1 cellular context compared by ENCODE assay signal in genomic region chr3:50350527-50351317, GRCh38.
TF ChIP-seq lines count a peak whose summit lies in the region.

Gene CYB561D2 (plus strand): TSS chr3:50350862. CDS start chr3:50351434, 572 bp downstream.
Gene NPRL2 (minus strand): TSS chr3:50350775. CDS start chr3:50350652, 123 bp downstream.

TF ChIP-seq in K562, 482 proteins besides CTCF, POLR2A, EP300 and RAD21 (continued from another document and continues in another):
- TF ChIP-seq MXD1 (CRISPR knock-in tag; IDR thresholded peaks at IDR 0.05; ENCODE audit: borderline replicate concordance, poor library complexity, severe bottlenecking), result no peak
- peak; percentile 94 to 96 for TF ChIP-seq NRF1 (conservative IDR thresholded peaks at IDR 0.05 in 1 of 2, IDR thresholded peaks at IDR 0.05 in 1 of 2)
- 0 out of 2 replicates have a peak, but pooled peaks have one; percentile 62 for TF ChIP-seq SREBF2 (CRISPR knock-in tag; IDR thresholded peaks at IDR 0.05)
- TF ChIP-seq ZNF583 (CRISPR knock-in tag; IDR thresholded peaks at IDR 0.05), result peak; percentile 49; the same call in 1 of the 2 replicates
- TF ChIP-seq ZNF395 (CRISPR knock-in tag; IDR thresholded peaks at IDR 0.05), result peak; percentile 93
- no peak for TF ChIP-seq PTTG1 (tag; IDR thresholded peaks at IDR 0.05; ENCODE audit: low read depth)
- TF ChIP-seq MYNN (IDR thresholded peaks at IDR 0.05), result peak; percentile 62; the same call in 1 of the 2 replicates
- no peak for TF ChIP-seq MYNN (CRISPR knock-in tag; IDR thresholded peaks at IDR 0.05)
- no peak; the same call in 1 of the 2 replicates for TF ChIP-seq KDM2B (CRISPR knock-in tag; IDR thresholded peaks at IDR 0.05)
- TF ChIP-seq HNRNPK (IDR thresholded peaks at IDR 0.05; ENCODE audit: low read depth, low read length, poor library complexity, severe bottlenecking), result no peak
- TF ChIP-seq PKNOX1 (IDR thresholded peaks at IDR 0.05), result no peak; the same call in 1 of the 2 replicates
- TF ChIP-seq HCFC1 (IDR thresholded peaks at IDR 0.05; ENCODE audit: low read depth, low read length), result peak; percentile 98
- TF ChIP-seq CTBP1 (IDR thresholded peaks at IDR 0.05; ENCODE audit: borderline replicate concordance), result peak; percentile 13; the same call in 1 of the 2 replicates
- no peak for TF ChIP-seq RCOR1 (IDR thresholded peaks at IDR 0.05; ENCODE audit: borderline replicate concordance in 1 of 2, low read depth in 2 of 2, low read length in 2 of 2)
- peak; percentile 70 to 87; a peak in 2 of 4 replicates for TF ChIP-seq SIN3A (IDR thresholded peaks at IDR 0.05; ENCODE audit: borderline replicate concordance in 2 of 2, control insufficient read depth in 1 of 2, low read depth in 2 of 2, low read length in 2 of 2)
- no peak for TF ChIP-seq KDM1A (IDR thresholded peaks at IDR 0.05)
- no peak for TF ChIP-seq IRF2 (CRISPR knock-in tag; IDR thresholded peaks at IDR 0.05)
- TF ChIP-seq DIDO1 (tag; IDR thresholded peaks at IDR 0.05; ENCODE audit: low read depth), result peak; percentile 65; the same call in 1 of the 2 replicates
- no peak for TF ChIP-seq MIER1 (IDR thresholded peaks at IDR 0.05; ENCODE audit: low read depth)
- TF ChIP-seq TCF7 (IDR thresholded peaks at IDR 0.05; ENCODE audit: borderline replicate concordance), result no peak
- peak; percentile 59; the same call in 1 of the 2 replicates for TF ChIP-seq ATF4 (CRISPR knock-in tag; IDR thresholded peaks at IDR 0.05)
- TF ChIP-seq CBX1 (IDR thresholded peaks at IDR 0.05; ENCODE audit: low read depth), result no peak
- TF ChIP-seq IRF1 (CRISPR knock-in tag; IDR thresholded peaks at IDR 0.05; ENCODE audit: borderline replicate concordance), result no peak
- peak; percentile 91 for TF ChIP-seq E2F8 (IDR thresholded peaks at IDR 0.05; ENCODE audit: low read depth, partially characterized antibody)
- TF ChIP-seq STAT5A (IDR thresholded peaks at IDR 0.05; ENCODE audit: borderline replicate concordance, low read length), result no peak
- TF ChIP-seq ZBTB26 (CRISPR knock-in tag; IDR thresholded peaks at IDR 0.05), result no peak
- TF ChIP-seq RAD51 (IDR thresholded peaks at IDR 0.05; ENCODE audit: borderline replicate concordance, low read depth), result no peak
- TF ChIP-seq REST (CRISPR knock-in tag; IDR thresholded peaks at IDR 0.05; ENCODE audit: low read depth), result 0 out of 2 replicates have a peak, but pooled peaks have one; percentile 38
- TF ChIP-seq ZNF318 (IDR thresholded peaks at IDR 0.05; ENCODE audit: borderline replicate concordance in 1 of 2, low read depth in 1 of 2), result no peak
- TF ChIP-seq ZZZ3 (IDR thresholded peaks at IDR 0.05), result no peak
- 0 out of 2 replicates have a peak, but pooled peaks have one; percentile 12 for TF ChIP-seq TCF3 (CRISPR knock-in tag; IDR thresholded peaks at IDR 0.05)
- TF ChIP-seq TOE1 (IDR thresholded peaks at IDR 0.05; ENCODE audit: borderline replicate concordance), result no peak
- 0 out of 2 replicates have a peak, but pooled peaks have one; percentile 51 for TF ChIP-seq TOE1 (CRISPR knock-in tag; IDR thresholded peaks at IDR 0.05; ENCODE audit: borderline replicate concordance, low read depth)
- TF ChIP-seq JUN (IDR thresholded peaks at IDR 0.05; ENCODE audit: borderline replicate concordance, low read depth, low read length), result 0 out of 2 replicates have a peak, but pooled peaks have one; percentile 8
- no peak for TF ChIP-seq JUN (CRISPR knock-in tag; IDR thresholded peaks at IDR 0.05; ENCODE audit: borderline replicate concordance)
- TF ChIP-seq NFRKB (IDR thresholded peaks at IDR 0.05; ENCODE audit: low read depth), result no peak
- TF ChIP-seq RBFOX2 (IDR thresholded peaks at IDR 0.05; ENCODE audit: low read depth, low read length), result peak; percentile 84
- TF ChIP-seq WHSC1 (IDR thresholded peaks at IDR 0.05; ENCODE audit: low read length), result no peak
- peak; percentile 74 for TF ChIP-seq RBBP5 (IDR thresholded peaks at IDR 0.05; ENCODE audit: borderline replicate concordance, insufficient read depth, low read length, poor library complexity, severe bottlenecking)
